In genomic region chr3:62577153-62577552, GRCh38 we compare ENCODE assay signal across 34 cellular contexts.
"Had no signal": no experiment of that assay in that cellular context is flagged by ENCODE, and none has a peak within 500 bp of the region (broad histone marks: within the 10 kb centered on the region; RNA-seq: fewer than 3 reads in every experiment).

No MANE protein-coding gene starts in this region.

- H3K36me3 Mint-ChIP-seq: activated naive CD4-positive, alpha-beta T cell treated with anti-CD3 and anti-CD28 coated beads, Interleukin-2, amount 50 U/mL, for 24 hours; activated naive CD8-positive, alpha-beta T cell treated with anti-CD3 and anti-CD28 coated beads for 36 hours had no signal

- H3K4me3 ChIP-seq: adrenal gland, ascending aorta, breast epithelium, gastroesophageal sphincter, heart right ventricle had no signal

- H3K9me3 ChIP-seq: adrenal gland had no signal

- H3K4me1 ChIP-seq: adrenal gland, ascending aorta, breast epithelium, gastroesophageal sphincter had no signal

- H3K27ac ChIP-seq: adrenal gland, ascending aorta, breast epithelium, epithelial cell of prostate, gastroesophageal sphincter, heart right ventricle, WERI-Rb-1 had no signal

- ATAC-seq: activated CD4-positive, CD25-positive, alpha-beta regulatory T cell treated with anti-CD3 and anti-CD28 coated beads, Interleukin-2, amount 50 U/mL, for 24 hours; activated CD8-positive, alpha-beta T cell treated with anti-CD3 and anti-CD28 coated beads for 36 hours; activated naive CD8-positive, alpha-beta T cell treated with anti-CD3 and anti-CD28 coated beads, Interleukin-2, amount 50 U/mL, for 24 hours; activated T-cell treated with anti-CD3 and anti-CD28 coated beads, Interleukin-2, amount 50 U/mL, for 4 hours; activated T-helper 17 cell treated with anti-CD3 and anti-CD28 coated beads, Interleukin-2, amount 50 U/mL, for 72 hours; effector memory CD8-positive, alpha-beta T cell; gastroesophageal sphincter; heart right ventricle; T-helper 17 cell had no signal

- H3K36me3 ChIP-seq: adrenal gland, ascending aorta, breast epithelium, gastroesophageal sphincter, heart right ventricle had no signal

- DNase-seq: activated B cell treated with CpG ODN at 0.5 μM for 24 hours; activated CD4-positive, alpha-beta T cell treated with anti-CD3 and anti-CD28 coated beads for 48 hours; activated CD4-positive, alpha-beta T cell treated with anti-CD3 and anti-CD28 coated beads, Interleukin-2, amount 50 U/mL, for 1 hour; activated CD4-positive, alpha-beta T cell treated with anti-CD3 and anti-CD28 coated beads, Interleukin-2, amount 50 U/mL, for 48 hours; activated CD8-positive, alpha-beta memory T cell treated with anti-CD3 and anti-CD28 coated beads for 24 hours; activated CD8-positive, alpha-beta T cell treated with anti-CD3 and anti-CD28 coated beads for 36 hours; activated effector memory CD4-positive, alpha-beta T cell treated with Interleukin-2 at 50 U/mL for 16 hours; activated gamma-delta T cell treated with Interleukin-2 at 50 U/mL for 16 hours; activated naive CD4-positive, alpha-beta T cell treated with Interleukin-2 at 50 U/mL for 16 hours; activated naive CD8-positive, alpha-beta T cell treated with anti-CD3 and anti-CD28 coated beads for 36 hours; activated naive CD8-positive, alpha-beta T cell treated with anti-CD3 and anti-CD28 coated beads, Interleukin-2, amount 50 U/mL, for 24 hours; activated T-cell treated with anti-CD3 and anti-CD28 coated beads, Interleukin-2, amount 50 U/mL, for 4 hours; adrenal gland; caudate nucleus; cortex of kidney; dermis blood vessel endothelial cell; effector CD4-positive, alpha-beta T cell; effector memory CD8-positive, alpha-beta T cell; foreskin melanocyte; heart right ventricle; T-helper 1 cell; T-helper 17 cell; T1000; WERI-Rb-1 had no signal

- H3K4me1 Mint-ChIP-seq: activated B cell treated with CpG ODN at 0.5 μM for 24 hours; activated naive CD4-positive, alpha-beta T cell treated with anti-CD3 and anti-CD28 coated beads, Interleukin-2, amount 50 U/mL, for 24 hours; activated naive CD8-positive, alpha-beta T cell treated with anti-CD3 and anti-CD28 coated beads for 36 hours; activated naive CD8-positive, alpha-beta T cell treated with anti-CD3 and anti-CD28 coated beads, Interleukin-2, amount 50 U/mL, for 24 hours; activated T-helper 17 cell treated with anti-CD3 and anti-CD28 coated beads, Interleukin-2, amount 50 U/mL, for 72 hours; brain; T-helper 17 cell had no signal

- H3K27me3 Mint-ChIP-seq: activated naive CD8-positive, alpha-beta T cell treated with anti-CD3 and anti-CD28 coated beads, Interleukin-2, amount 50 U/mL, for 24 hours; effector memory CD8-positive, alpha-beta T cell; T-helper 17 cell had no signal

- H3K27me3 ChIP-seq: adrenal gland, ascending aorta, breast epithelium, gastroesophageal sphincter, heart right ventricle had no signal

- H3K27ac Mint-ChIP-seq: activated B cell treated with CpG ODN at 0.5 μM for 24 hours; activated CD8-positive, alpha-beta T cell treated with anti-CD3 and anti-CD28 coated beads for 36 hours; activated naive CD4-positive, alpha-beta T cell treated with anti-CD3 and anti-CD28 coated beads, Interleukin-2, amount 50 U/mL, for 24 hours; activated naive CD8-positive, alpha-beta T cell treated with anti-CD3 and anti-CD28 coated beads for 36 hours; activated naive CD8-positive, alpha-beta T cell treated with anti-CD3 and anti-CD28 coated beads, Interleukin-2, amount 50 U/mL, for 24 hours; activated T-helper 17 cell treated with anti-CD3 and anti-CD28 coated beads, Interleukin-2, amount 50 U/mL, for 72 hours; brain; effector memory CD8-positive, alpha-beta T cell; T-helper 17 cell; T-helper 2 cell treated with Interferon-gamma antibody and Interleukin-4, amounts not matched to agents 5 μg/mL and 100 μg/mL, for 36 hours had no signal

- H3K4me3 Mint-ChIP-seq: activated B cell treated with CpG ODN at 0.5 μM for 24 hours; activated CD8-positive, alpha-beta T cell treated with anti-CD3 and anti-CD28 coated beads for 36 hours; activated naive CD4-positive, alpha-beta T cell treated with anti-CD3 and anti-CD28 coated beads, Interleukin-2, amount 50 U/mL, for 24 hours; activated naive CD8-positive, alpha-beta T cell treated with anti-CD3 and anti-CD28 coated beads for 36 hours; activated naive CD8-positive, alpha-beta T cell treated with anti-CD3 and anti-CD28 coated beads, Interleukin-2, amount 50 U/mL, for 24 hours; activated T-cell treated with anti-CD3 and anti-CD28 coated beads, Interleukin-2, amount 50 U/mL, for 4 hours; activated T-helper 17 cell treated with anti-CD3 and anti-CD28 coated beads, Interleukin-2, amount 50 U/mL, for 72 hours; brain; effector memory CD8-positive, alpha-beta T cell; T-helper 17 cell; T-helper 2 cell treated with Interferon-gamma antibody and Interleukin-4, amounts not matched to agents 5 μg/mL and 100 μg/mL, for 36 hours had no signal

- FAIRE-seq: colon had no signal
